13 cellular contexts compared by ENCODE assay signal in the genomic region with DNA sequence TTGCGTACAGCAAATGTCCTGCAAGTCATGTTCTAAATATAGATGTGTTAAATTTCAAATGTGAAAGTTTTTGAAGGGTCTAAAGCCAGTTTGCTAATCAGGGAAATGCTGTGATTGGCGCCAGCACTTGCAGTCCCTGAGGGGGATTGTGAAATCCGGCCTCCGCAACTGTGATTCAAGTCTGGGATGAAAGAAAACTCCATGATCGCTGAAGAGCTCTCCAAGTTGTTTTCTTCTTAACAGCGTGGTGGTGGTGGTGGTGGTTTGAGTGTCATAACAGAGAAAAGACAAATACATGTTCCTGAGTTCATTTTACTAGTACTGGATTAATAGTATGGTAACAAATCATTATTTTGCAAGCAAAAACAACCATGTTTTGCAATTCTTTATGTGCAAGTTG. TPM values are rescaled to one million over a fixed set of nuclear protein-coding genes. Genes with fewer than 3 reads are reported as not detected.
DNase-seq lines count a peak whose midpoint lies in the region; ATAC-seq, FAIRE-seq and TF ChIP-seq lines count a peak whose summit lies in the region.
"Had no signal": no experiment of that assay in that cellular context is flagged by ENCODE, and none has a peak within 500 bp of the region (broad histone marks: within the 10 kb centered on the region; RNA-seq: fewer than 3 reads in every experiment).

No MANE protein-coding gene starts in this region.

- no peaks in the 10 kb centered on the region for H3K27me3 ChIP-seq in small intestine (ENCODE audit: control insufficient read depth in 2 of 2, insufficient read depth in 2 of 2, low read length in 2 of 2)

- 49 to 77% (median 67%) methylated on average over 6 of the region's 6 CpGs for WGBS in small intestine, 3 donors

- peak; percentile 11 for FAIRE-seq in RCC 7860 (lab: Jason Lieb, UNC)
- no peak for FAIRE-seq in small intestine (lab: Jason Lieb, UNC)
- FAIRE-seq: TTC549 had no signal

- no peaks in the 10 kb centered on the region for H3K9me3 ChIP-seq in small intestine (ENCODE audit: control insufficient read depth, low read depth)

- H3K27me3 Mint-ChIP-seq in activated CD8-positive, alpha-beta memory T cell treated with anti-CD3 and anti-CD28 coated beads, Interleukin-2, amount 10 ng/mL, durations not matched to agents 7 days and 5 days, result no peaks in the 10 kb centered on the region

- CTCF ChIA-PET in activated CD8-positive, alpha-beta memory T cell treated with anti-CD3 and anti-CD28 coated beads, Interleukin-2, amount 10 ng/mL, durations not matched to agents 7 days and 5 days (lab: Charles Lee), result no interaction called here

- no peaks in the 10 kb centered on the region for H3K9me3 Mint-ChIP-seq in activated CD8-positive, alpha-beta memory T cell treated with anti-CD3 and anti-CD28 coated beads, Interleukin-2, amount 10 ng/mL, durations not matched to agents 7 days and 5 days (ENCODE audit: low read depth)

- no peaks in the 10 kb centered on the region for H3K4me1 Mint-ChIP-seq in activated CD8-positive, alpha-beta memory T cell treated with anti-CD3 and anti-CD28 coated beads, Interleukin-2, amount 10 ng/mL, durations not matched to agents 7 days and 5 days
- H3K4me1 Mint-ChIP-seq: activated naive CD8-positive, alpha-beta T cell treated with anti-CD3 and anti-CD28 coated beads for 36 hours; CD4-positive, CD25-positive, alpha-beta regulatory T cell; immature natural killer cell had no signal

- peak; percentile 78 for ATAC-seq in omental fat pad (ENCODE audit: low FRiP score)
- no peak for ATAC-seq in HG03565 (IDR thresholded peaks at IDR 0.05; ENCODE audit: unreplicated experiment)
- no peak for ATAC-seq in GM21786 (IDR thresholded peaks at IDR 0.05; ENCODE audit: unreplicated experiment)
- no peak for ATAC-seq in activated CD8-positive, alpha-beta memory T cell treated with anti-CD3 and anti-CD28 coated beads, Interleukin-2, amount 10 ng/mL, durations not matched to agents 7 days and 5 days

- no peak for TF ChIP-seq CTCF in AG10803 (conservative IDR thresholded peaks at IDR 0.05; ENCODE audit: low read length)
- TF ChIP-seq CTCF in omental fat pad (IDR thresholded peaks at IDR 0.05), result no peak

- no peaks in the 10 kb centered on the region for H3K36me3 Mint-ChIP-seq in activated CD8-positive, alpha-beta memory T cell treated with anti-CD3 and anti-CD28 coated beads, Interleukin-2, amount 10 ng/mL, durations not matched to agents 7 days and 5 days
- H3K36me3 Mint-ChIP-seq: activated naive CD8-positive, alpha-beta T cell treated with anti-CD3 and anti-CD28 coated beads for 36 hours; CD4-positive, CD25-positive, alpha-beta regulatory T cell; immature natural killer cell had no signal

- H3K4me3 Mint-ChIP-seq in activated CD8-positive, alpha-beta memory T cell treated with anti-CD3 and anti-CD28 coated beads, Interleukin-2, amount 10 ng/mL, durations not matched to agents 7 days and 5 days, result no peak overlapping the region
- H3K4me3 Mint-ChIP-seq: activated naive CD8-positive, alpha-beta T cell treated with anti-CD3 and anti-CD28 coated beads for 36 hours; CD4-positive, CD25-positive, alpha-beta regulatory T cell; immature natural killer cell had no signal

- peak; percentile 85 for DNase-seq in AG10803 (ENCODE audit: low read depth)
- peak; percentile 24 for DNase-seq in RCC 7860 (ENCODE audit: low spot score)
- peak; percentile 73 for DNase-seq in fibroblast of peridontal ligament (ENCODE audit: extremely low read depth)
- peak; percentile 60 for DNase-seq in omental fat pad (ENCODE audit: low spot score)
- no peak for DNase-seq in small intestine
- no peak for DNase-seq in activated CD8-positive, alpha-beta memory T cell treated with anti-CD3 and anti-CD28 coated beads, Interleukin-2, amount 10 ng/mL, durations not matched to agents 7 days and 5 days
- DNase-seq: activated naive CD8-positive, alpha-beta T cell treated with anti-CD3 and anti-CD28 coated beads for 36 hours; CD4-positive, CD25-positive, alpha-beta regulatory T cell; immature natural killer cell; NCI-H2171 treated with DMSO at 0.1 percent for 48 hours had no signal

- no peaks in the 10 kb centered on the region for H3K36me3 ChIP-seq in small intestine (ENCODE audit: control insufficient read depth in 2 of 2, insufficient read depth in 2 of 2, low read length in 2 of 2)

- H3K4me1 ChIP-seq in small intestine (ENCODE audit: control insufficient read depth in 2 of 2, insufficient read depth in 1 of 2, low read depth in 1 of 2, low read length in 1 of 2), result peaks cover 0 to 2% of the 10 kb centered on the region in 2 donors

- no peak overlapping the region for H3K27ac Mint-ChIP-seq in activated CD8-positive, alpha-beta memory T cell treated with anti-CD3 and anti-CD28 coated beads, Interleukin-2, amount 10 ng/mL, durations not matched to agents 7 days and 5 days
- H3K27ac Mint-ChIP-seq: activated naive CD8-positive, alpha-beta T cell treated with anti-CD3 and anti-CD28 coated beads for 36 hours; CD4-positive, CD25-positive, alpha-beta regulatory T cell; immature natural killer cell had no signal

- no peak overlapping the region for H3K4me3 ChIP-seq in AG10803 (ENCODE audit: low read length)
- H3K4me3 ChIP-seq in small intestine (ENCODE audit: low read depth in 1 of 2, low read length in 2 of 2), result no peak overlapping the region

- no peak overlapping the region for H3K27ac ChIP-seq in small intestine (ENCODE audit: low read depth in 1 of 2, low read length in 1 of 2)

RNA-seq across cellular contexts. Expression of gene MITF, which starts 51.8 kb away (rescaled TPM):
- total RNA-seq in omental fat pad, result 10 to 100 TPM; 13.7 to 39.0 (median 27.4) TPM
- 1 to 10 TPM in 2 of 3 donors, under 1 TPM in 1; 0.22 to 2.2 (median 1.6) TPM for polyA plus RNA-seq in small intestine
- not detected for total RNA-seq in activated CD8-positive, alpha-beta memory T cell treated with anti-CD3 and anti-CD28 coated beads, Interleukin-2, amount 10 ng/mL, durations not matched to agents 7 days and 5 days
- polyA plus RNA-seq: CD4-positive, CD25-positive, alpha-beta regulatory T cell had no signal

Comparison
In these comparisons a context has a peak if more than half of its experiments do, and no peak if none do; other contexts are left out.
1. DNase-seq: peak in AG10803 (single experiment), RCC 7860 (single experiment), fibroblast of peridontal ligament (single experiment) and omental fat pad (single experiment); none in small intestine (single experiment) and activated CD8-positive, alpha-beta memory T cell treated with anti-CD3 and anti-CD28 coated beads, Interleukin-2, amount 10 ng/mL, durations not matched to agents 7 days and 5 days (single experiment).
2. RNA of gene MITF, which starts 51.8 kb away (total RNA-seq): 13.7 to 39.0 TPM in omental fat pad; not detected in activated CD8-positive, alpha-beta memory T cell treated with anti-CD3 and anti-CD28 coated beads, Interleukin-2, amount 10 ng/mL, durations not matched to agents 7 days and 5 days; every median in the first group is over 10 times any median in the second.